In the genomic region with DNA sequence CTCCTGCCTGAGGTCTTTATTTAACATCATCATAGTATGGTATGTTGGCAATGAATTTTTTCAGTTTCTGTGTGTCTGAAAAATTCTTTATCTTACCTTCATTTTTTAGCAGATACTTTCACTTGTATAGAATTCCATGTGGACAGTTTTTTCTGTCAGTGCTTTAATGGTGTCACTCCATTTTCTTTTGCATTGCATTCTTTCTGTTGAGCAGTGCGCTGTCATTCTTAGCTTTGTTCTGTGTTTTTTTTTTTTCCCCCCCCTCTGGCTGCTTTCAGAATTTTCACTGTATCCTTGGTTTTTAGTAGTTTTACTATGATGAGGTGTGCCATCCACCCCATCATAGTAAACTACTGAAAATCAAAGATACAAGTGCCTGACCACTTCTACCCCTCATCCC, we compare ENCODE assay signal across 9 cellular contexts.
"Had no signal": no experiment of that assay in that cellular context is flagged by ENCODE, and none has a peak within 500 bp of the region (broad histone marks: within the 10 kb centered on the region; RNA-seq: fewer than 3 reads in every experiment).

No MANE protein-coding gene starts in this region.

- H3K27ac ChIP-seq: KMS-11 had no signal

- H2AFZ ChIP-seq: GM23338 had no signal

- H3K4me1 Mint-ChIP-seq: H9 had no signal

- H3K4me2 ChIP-seq: GM23338, KMS-11 had no signal

- DNase-seq: H9, HCEC 1CT, IMR-90, KBM-7 had no signal

- H3K4me3 ChIP-seq: GM23338 had no signal

- H3K4me3 Mint-ChIP-seq: GM23338, H9 had no signal

- FAIRE-seq: H1, H54, HTR-8/SVneo had no signal

- H3K9ac ChIP-seq: KMS-11 had no signal

- H3K27ac Mint-ChIP-seq: GM23338, H9 had no signal

- ATAC-seq: GM23338 had no signal
